33 cellular contexts compared by ENCODE assay signal in the genomic region with DNA sequence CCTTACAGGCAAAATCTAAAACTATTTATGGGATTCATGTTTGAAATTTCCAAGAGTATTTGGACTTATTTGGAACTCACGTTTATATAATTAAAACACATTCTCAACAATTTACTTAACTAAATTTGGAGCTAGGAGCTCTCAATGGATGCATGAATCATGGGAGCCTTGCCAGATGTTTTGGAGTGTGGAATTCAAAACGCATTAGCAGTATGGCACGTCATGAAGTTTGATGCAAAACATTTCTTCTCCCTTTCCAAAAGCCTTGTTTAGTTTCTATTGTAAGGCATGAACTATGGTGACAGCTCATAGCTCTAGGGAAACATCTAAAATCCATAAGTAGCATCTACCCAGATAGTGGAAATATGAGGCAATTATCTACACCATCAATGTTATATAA.
A peak's percentile ranks its signal among the peaks of the same experiment; 100 is the strongest.
DNase-seq lines count a peak whose midpoint lies in the region; ATAC-seq, FAIRE-seq and TF ChIP-seq lines count a peak whose summit lies in the region.
"Had no signal": no experiment of that assay in that cellular context is flagged by ENCODE, and none has a peak within 500 bp of the region (broad histone marks: within the 10 kb centered on the region; RNA-seq: fewer than 3 reads in every experiment).

No MANE protein-coding gene starts in this region.

- no peak for FAIRE-seq in pancreas (lab: Jason Lieb, UNC)
- FAIRE-seq: GM18507, GM19239, H54, RCC 7860 had no signal

- no peak for TF ChIP-seq CTCF in AG09319 (IDR thresholded peaks at IDR 0.05; ENCODE audit: low read depth, low read length)
- no peak for TF ChIP-seq CTCF in astrocyte of the cerebellum (IDR thresholded peaks at IDR 0.05; ENCODE audit: low read depth, low read length, missing control alignments)
- no peak for TF ChIP-seq CTCF in fibroblast of the aortic adventitia (IDR thresholded peaks at IDR 0.05; ENCODE audit: insufficient read depth, low read length)
- TF ChIP-seq CTCF in pancreas (IDR thresholded peaks at IDR 0.05): no peak

- H3K4me1 ChIP-seq in pancreas: no peaks in the 10 kb centered on the region
- H3K4me1 ChIP-seq: gastroesophageal sphincter, prostate gland, right lobe of liver, SJCRH30, tibial nerve had no signal

- H3K27ac ChIP-seq in pancreas: no peak overlapping the region
- H3K27ac ChIP-seq: gastroesophageal sphincter, hepatocyte, neutrophil, prostate gland, right lobe of liver, SJCRH30, tibial nerve, WERI-Rb-1 had no signal

- H3K36me3 ChIP-seq in pancreas: no peaks in the 10 kb centered on the region
- H3K36me3 ChIP-seq: gastroesophageal sphincter, neutrophil, prostate gland, right lobe of liver, SJCRH30, tibial nerve, WERI-Rb-1 had no signal

- in situ Hi-C loops in astrocyte of the cerebellum (cut with HindIII; ENCODE audit: low sequenced_read_pairs): no loop called here

- intact Hi-C loops in pancreas (cut with DNase I): no loop called here

- no peaks in the 10 kb centered on the region for H3K27me3 ChIP-seq in pancreas
- H3K27me3 ChIP-seq: gastroesophageal sphincter, hepatocyte, neutrophil, right lobe of liver, SJCRH30, tibial nerve had no signal

- DNase-seq in AG09319 (ENCODE audit: extremely low read depth, low read depth) (peak; percentile 20), GM04504 (ENCODE audit: low read depth) (peak; percentile 71), astrocyte of the cerebellum (ENCODE audit: low read depth) (peak; percentile 54), fibroblast of the aortic adventitia (ENCODE audit: low read depth) (peak; percentile 1), hepatic stellate cell (ENCODE audit: low spot score) (no peak), cortex of kidney (lab: John Stamatoyannopoulos, UW) (no peak), pancreas (no peak)
- DNase-seq: ACHN; activated CD4-positive, alpha-beta T cell treated with anti-CD3 and anti-CD28 coated beads for 4 hours; amygdala; Calu3; DMS79 treated with DMSO at 0.1 percent for 48 hours; effector CD4-positive, alpha-beta T cell; kidney glomerular epithelial cell; naive B cell; NCI-H1417 treated with DMSO at 0.1 percent for 48 hours; NCI-H2107; NCI-H446 treated with DMSO at 0.1 percent for 48 hours; NCI-H774; right lobe of liver; SJCRH30; T1000; WERI-Rb-1 had no signal

- ATAC-seq in GM21529 (IDR thresholded peaks at IDR 0.05; ENCODE audit: unreplicated experiment) (no peak), pancreas (no peak)
- ATAC-seq: gastroesophageal sphincter, right lobe of liver had no signal

- WGBS in pancreas, 2 donors: 12 to 16% methylated on average over 3 of the region's 3 CpGs

- no peaks in the 10 kb centered on the region for H3K9me3 ChIP-seq in pancreas
- H3K9me3 ChIP-seq: gastroesophageal sphincter, neutrophil, prostate gland, right lobe of liver, SJCRH30, tibial nerve had no signal

- H3K4me3 ChIP-seq in astrocyte of the cerebellum (ENCODE audit: low read depth, low read length) (no peak overlapping the region), fibroblast of the aortic adventitia (ENCODE audit: low read depth, low read length) (no peak overlapping the region), pancreas (no peak overlapping the region)
- H3K4me3 ChIP-seq: gastroesophageal sphincter, hepatocyte, prostate gland, right lobe of liver, SJCRH30, tibial nerve had no signal

Comparison
In these comparisons a context has a peak if more than half of its experiments do, and no peak if none do; other contexts are left out.
1. DNase-seq: peak in AG09319 (single experiment), GM04504 (single experiment), astrocyte of the cerebellum (single experiment) and fibroblast of the aortic adventitia (single experiment); none in hepatic stellate cell (single experiment), cortex of kidney (single experiment) and pancreas (0 of 6).